8 cellular contexts compared by ENCODE assay signal in genomic region chr10:15369642-15370211, GRCh38. TPM values are rescaled to one million over a fixed set of nuclear protein-coding genes. Genes with fewer than 3 reads are reported as not detected.
DNase-seq lines count a peak whose midpoint lies in the region; ATAC-seq and TF ChIP-seq lines count a peak whose summit lies in the region.

No MANE protein-coding gene starts in this region.

- peak overlapping the region; percentile 68 for H3K4me3 ChIP-seq in H7 (ENCODE audit: insufficient read depth, low read depth, low read length)

- POLR2A ChIA-PET in WTC11 (lab: Charles Lee) = no interaction called here

- H3K9me3 Mint-ChIP-seq in WTC11 (peaks cover 5% of the 10 kb centered on the region), osteocyte (ENCODE audit: unreplicated experiment) (no peaks in the 10 kb centered on the region)

- ATAC-seq in WTC11 = peak; percentile 20
- ATAC-seq in foreskin keratinocyte = peak; percentile 9
- ATAC-seq in HG03196 (IDR thresholded peaks at IDR 0.05; ENCODE audit: unreplicated experiment) = no peak
- ATAC-seq in HG03159 (IDR thresholded peaks at IDR 0.05; ENCODE audit: unreplicated experiment) = no peak
- ATAC-seq in HG03095 (IDR thresholded peaks at IDR 0.05; ENCODE audit: unreplicated experiment) = no peak

- H3K27me3 Mint-ChIP-seq in WTC11 (ENCODE audit: low read depth) (peaks cover 15% of the 10 kb centered on the region), osteocyte (ENCODE audit: unreplicated experiment) (peaks cover 17% of the 10 kb centered on the region)

- DNase-seq in H7 = peak; percentile 62
- peak; percentile 16 for DNase-seq in WTC11 (ENCODE audit: low spot score)
- no peak for DNase-seq in foreskin keratinocyte
- DNase-seq in osteocyte (ENCODE audit: extremely low spot score, unreplicated experiment) = no peak
- DNase-seq in stimulated activated CD4-positive, alpha-beta T cell treated with anti-CD3 and anti-CD28 coated beads, Interleukin-4, amount 100 ng/mL, for 4 hours = no peak

- CTCF ChIA-PET in WTC11 (lab: Charles Lee) = interaction anchor here (0.6 to 1.6 kb wide), 5 partner anchors 9 to 239 kb away, joined by 3 to 8 read pairs (median 3); partner anchors contain the start of gene NMT2

- H3K27me3 ChIP-seq in H7 (ENCODE audit: control insufficient read depth, insufficient read depth, low read length) (no peaks in the 10 kb centered on the region; the same call in 1 of the 2 replicates), foreskin keratinocyte (peaks cover 4% of the 10 kb centered on the region)

- H3K27ac Mint-ChIP-seq in WTC11 (peak overlapping the region; percentile 65; the same call in 1 of the 2 replicates), osteocyte (ENCODE audit: unreplicated experiment) (peak overlapping the region; percentile 87)

- H3K4me3 Mint-ChIP-seq in WTC11 (peak overlapping the region; percentile 89), osteocyte (ENCODE audit: unreplicated experiment) (peak overlapping the region; percentile 87)

- no peaks in the 10 kb centered on the region for H3K36me3 ChIP-seq in H7 (replicated peaks; ENCODE audit: control insufficient read depth, insufficient read depth, low read length)

- no peak overlapping the region for H3K27ac ChIP-seq in foreskin keratinocyte

- H3K36me3 Mint-ChIP-seq in WTC11 = peaks cover 5% of the 10 kb centered on the region
- no peaks in the 10 kb centered on the region for H3K36me3 Mint-ChIP-seq in osteocyte (ENCODE audit: unreplicated experiment)

- H3K4me1 Mint-ChIP-seq in WTC11 (peaks cover 32% of the 10 kb centered on the region), osteocyte (ENCODE audit: unreplicated experiment) (peaks cover 17% of the 10 kb centered on the region)

- TF ChIP-seq CTCF in WTC11 (IDR thresholded peaks at IDR 0.05) (no peak), foreskin keratinocyte (conservative IDR thresholded peaks at IDR 0.05) (no peak), osteocyte (IDR thresholded peaks at IDR 0.05) (no peak)

- no peaks in the 10 kb centered on the region for H3K4me1 ChIP-seq in foreskin keratinocyte

TF ChIP-seq in WTC11, 78 proteins besides CTCF, POLR2A, EP300 and RAD21:
- TF ChIP-seq, protein P1, sequence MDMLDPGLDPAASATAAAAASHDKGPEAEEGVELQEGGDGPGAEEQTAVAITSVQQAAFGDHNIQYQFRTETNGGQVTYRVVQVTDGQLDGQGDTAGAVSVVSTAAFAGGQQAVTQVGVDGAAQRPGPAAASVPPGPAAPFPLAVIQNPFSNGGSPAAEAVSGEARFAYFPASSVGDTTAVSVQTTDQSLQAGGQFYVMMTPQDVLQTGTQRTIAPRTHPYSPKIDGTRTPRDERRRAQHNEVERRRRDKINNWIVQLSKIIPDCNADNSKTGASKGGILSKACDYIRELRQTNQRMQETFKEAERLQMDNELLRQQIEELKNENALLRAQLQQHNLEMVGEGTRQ (CRISPR knock-in tag; IDR thresholded peaks at IDR 0.05) = no peak
- TF ChIP-seq ATF1 (CRISPR knock-in tag; IDR thresholded peaks at IDR 0.05) = no peak
- TF ChIP-seq ELF4 (CRISPR knock-in tag; IDR thresholded peaks at IDR 0.05; ENCODE audit: low read depth) = no peak
- TF ChIP-seq, protein P2, sequence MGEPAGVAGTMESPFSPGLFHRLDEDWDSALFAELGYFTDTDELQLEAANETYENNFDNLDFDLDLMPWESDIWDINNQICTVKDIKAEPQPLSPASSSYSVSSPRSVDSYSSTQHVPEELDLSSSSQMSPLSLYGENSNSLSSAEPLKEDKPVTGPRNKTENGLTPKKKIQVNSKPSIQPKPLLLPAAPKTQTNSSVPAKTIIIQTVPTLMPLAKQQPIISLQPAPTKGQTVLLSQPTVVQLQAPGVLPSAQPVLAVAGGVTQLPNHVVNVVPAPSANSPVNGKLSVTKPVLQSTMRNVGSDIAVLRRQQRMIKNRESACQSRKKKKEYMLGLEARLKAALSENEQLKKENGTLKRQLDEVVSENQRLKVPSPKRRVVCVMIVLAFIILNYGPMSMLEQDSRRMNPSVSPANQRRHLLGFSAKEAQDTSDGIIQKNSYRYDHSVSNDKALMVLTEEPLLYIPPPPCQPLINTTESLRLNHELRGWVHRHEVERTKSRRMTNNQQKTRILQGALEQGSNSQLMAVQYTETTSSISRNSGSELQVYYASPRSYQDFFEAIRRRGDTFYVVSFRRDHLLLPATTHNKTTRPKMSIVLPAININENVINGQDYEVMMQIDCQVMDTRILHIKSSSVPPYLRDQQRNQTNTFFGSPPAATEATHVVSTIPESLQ (CRISPR knock-in tag; IDR thresholded peaks at IDR 0.05) = no peak
- no peak for TF ChIP-seq PRDM15 (CRISPR knock-in tag; IDR thresholded peaks at IDR 0.05)
- TF ChIP-seq FOXP1 (CRISPR knock-in tag; IDR thresholded peaks at IDR 0.05; ENCODE audit: borderline replicate concordance) = no peak
- TF ChIP-seq ZNF232 (CRISPR knock-in tag; IDR thresholded peaks at IDR 0.05) = no peak
- TF ChIP-seq, protein P3, sequence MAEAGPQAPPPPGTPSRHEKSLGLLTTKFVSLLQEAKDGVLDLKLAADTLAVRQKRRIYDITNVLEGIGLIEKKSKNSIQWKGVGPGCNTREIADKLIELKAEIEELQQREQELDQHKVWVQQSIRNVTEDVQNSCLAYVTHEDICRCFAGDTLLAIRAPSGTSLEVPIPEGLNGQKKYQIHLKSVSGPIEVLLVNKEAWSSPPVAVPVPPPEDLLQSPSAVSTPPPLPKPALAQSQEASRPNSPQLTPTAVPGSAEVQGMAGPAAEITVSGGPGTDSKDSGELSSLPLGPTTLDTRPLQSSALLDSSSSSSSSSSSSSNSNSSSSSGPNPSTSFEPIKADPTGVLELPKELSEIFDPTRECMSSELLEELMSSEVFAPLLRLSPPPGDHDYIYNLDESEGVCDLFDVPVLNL (CRISPR knock-in tag; IDR thresholded peaks at IDR 0.05; ENCODE audit: borderline replicate concordance, low read depth) = no peak
- no peak for TF ChIP-seq NR2C2 (CRISPR knock-in tag; IDR thresholded peaks at IDR 0.05)
- no peak for TF ChIP-seq CREB1 (CRISPR knock-in tag; IDR thresholded peaks at IDR 0.05)
- no peak for TF ChIP-seq ZNF671 (CRISPR knock-in tag; IDR thresholded peaks at IDR 0.05)
- no peak for TF ChIP-seq ZSCAN18 (CRISPR knock-in tag; IDR thresholded peaks at IDR 0.05)
- TF ChIP-seq ESRRA (CRISPR knock-in tag; IDR thresholded peaks at IDR 0.05; ENCODE audit: borderline replicate concordance) = no peak
- TF ChIP-seq ZBTB21 (CRISPR knock-in tag; IDR thresholded peaks at IDR 0.05; ENCODE audit: borderline replicate concordance) = no peak
- TF ChIP-seq, protein P4, sequence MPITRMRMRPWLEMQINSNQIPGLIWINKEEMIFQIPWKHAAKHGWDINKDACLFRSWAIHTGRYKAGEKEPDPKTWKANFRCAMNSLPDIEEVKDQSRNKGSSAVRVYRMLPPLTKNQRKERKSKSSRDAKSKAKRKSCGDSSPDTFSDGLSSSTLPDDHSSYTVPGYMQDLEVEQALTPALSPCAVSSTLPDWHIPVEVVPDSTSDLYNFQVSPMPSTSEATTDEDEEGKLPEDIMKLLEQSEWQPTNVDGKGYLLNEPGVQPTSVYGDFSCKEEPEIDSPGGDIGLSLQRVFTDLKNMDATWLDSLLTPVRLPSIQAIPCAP (CRISPR knock-in tag; IDR thresholded peaks at IDR 0.05) = no peak

RNA-seq across cellular contexts. Expression of gene FAM171A1, which starts 1.4 kb away (rescaled TPM):
- total RNA-seq in H7 (2014; rRNA removed; shearing (Covaris generic)) = 25.7 and 30.7 TPM in 2 replicates
- 29.2 to 33.9 TPM (median 30.1 TPM) in 3 replicates for total RNA-seq in WTC11 (2021)
- total RNA-seq in foreskin keratinocyte = 11.1 TPM in 2 replicates
- polyA plus RNA-seq in foreskin keratinocyte = 5.5 and 6.3 TPM in 2 replicates
- total RNA-seq in osteocyte = 30.4 and 32.9 TPM in 2 replicates

Comparison
In these comparisons a context has a peak if more than half of its experiments do, and no peak if none do; other contexts are left out.
1. DNase-seq: peak in H7 (single experiment) and WTC11 (single experiment); none in foreskin keratinocyte (0 of 2), osteocyte (single experiment) and stimulated activated CD4-positive, alpha-beta T cell treated with anti-CD3 and anti-CD28 coated beads, Interleukin-4, amount 100 ng/mL, for 4 hours (0 of 2).
2. ATAC-seq: peak in WTC11 (single experiment) and foreskin keratinocyte (single experiment); none in HG03196 (single experiment), HG03159 (single experiment) and HG03095 (single experiment).